In genomic region chr1:58805716-58806571, GRCh38 we compare ENCODE assay signal across 8 cellular contexts. TPM values are rescaled to one million over a fixed set of nuclear protein-coding genes. Genes with fewer than 3 reads are reported as not detected.
DNase-seq lines count a peak whose midpoint lies in the region; ATAC-seq and TF ChIP-seq lines count a peak whose summit lies in the region.
"Had no signal": no experiment of that assay in that cellular context is flagged by ENCODE, and none has a peak within 500 bp of the region (broad histone marks: within the 10 kb centered on the region; RNA-seq: fewer than 3 reads in every experiment).

No MANE protein-coding gene starts in this region.

- H3K4me1 ChIP-seq in mucosa of descending colon (ENCODE audit: low read depth), result peaks cover 21% of the 10 kb centered on the region
- H3K4me1 ChIP-seq in HAP-1, result no peaks in the 10 kb centered on the region

- peak; percentile 24 for TF ChIP-seq POLR2A in GM18951 (IDR thresholded peaks at IDR 0.05; ENCODE audit: extremely low read depth, insufficient read depth, insufficient read length)

- H3K27me3 ChIP-seq in HAP-1 (ENCODE audit: low read depth), result no peaks in the 10 kb centered on the region

- DNase-seq in mucosa of descending colon, result peak in 1 of 3 donors; percentile 65
- no peak for DNase-seq in HAP-1 (ENCODE audit: low spot score in 2 of 2)
- no peak for DNase-seq in activated CD4-positive, alpha-beta T cell treated with anti-CD3 and anti-CD28 coated beads, Interleukin-2, amount 50 U/mL, for 1 hour
- DNase-seq in mucosa of gallbladder (ENCODE audit: low spot score), result no peak
- DNase-seq: mammary epithelial cell had no signal

- H3K9me3 ChIP-seq in mucosa of descending colon, result no peaks in the 10 kb centered on the region
- no peaks in the 10 kb centered on the region; the same call in 1 of the 2 replicates for H3K9me3 ChIP-seq in HAP-1

- H3K4me3 ChIP-seq in mucosa of descending colon (no peak overlapping the region), HAP-1 (no peak overlapping the region)

- intact Hi-C loops in mucosa of descending colon (cut with DNase I, micrococcal nuclease), result no loop called here

- ATAC-seq in GM21737 (IDR thresholded peaks at IDR 0.05; ENCODE audit: unreplicated experiment) (peak; percentile 62), HG03439 (IDR thresholded peaks at IDR 0.05; ENCODE audit: unreplicated experiment) (peak; percentile 62), mucosa of descending colon (peak; percentile 85)

- no peaks in the 10 kb centered on the region for H3K36me3 ChIP-seq in mucosa of descending colon (ENCODE audit: low read depth)
- no peaks in the 10 kb centered on the region for H3K36me3 ChIP-seq in HAP-1 (replicated peaks)

- no peak for TF ChIP-seq CTCF in mucosa of descending colon (IDR thresholded peaks at IDR 0.05)

- in situ Hi-C loops in GM18951 (cut with MboI; ENCODE audit: low sequenced_read_pairs, unreplicated experiment) (no loop called here), HAP-1 (cut with MboI; ENCODE audit: low sequenced_read_pairs) (no loop called here)

RNA-seq across cellular contexts. Expression of gene JUN, which starts 22.1 kb away (rescaled TPM):
- total RNA-seq in mucosa of descending colon (100 to 1,000 TPM; 138 to 303 (median 153) TPM), mucosa of gallbladder (135 TPM)
